In genomic region chr11:257766-258493, GRCh38 we compare ENCODE assay signal across 12 cellular contexts. TPM values are rescaled to one million over a fixed set of nuclear protein-coding genes. Genes with fewer than 3 reads are reported as not detected.
DNase-seq lines count a peak whose midpoint lies in the region; ATAC-seq, FAIRE-seq and TF ChIP-seq lines count a peak whose summit lies in the region.
"Had no signal": no experiment of that assay in that cellular context is flagged by ENCODE, and none has a peak within 500 bp of the region (broad histone marks: within the 10 kb centered on the region; RNA-seq: fewer than 3 reads in every experiment).

No MANE protein-coding gene starts in this region.

- DNase-seq in A549 (ENCODE audit: low read depth in 1 of 2, low spot score in 1 of 2) (no peak), OCI-LY7 (ENCODE audit: low spot score) (peak; percentile 59), foreskin keratinocyte (no peak), medulla oblongata (ENCODE audit: extremely low spot score) (no peak), HTR-8/SVneo (ENCODE audit: insufficient read length, low spot score) (no peak), mucosa of descending colon (no peak)
- DNase-seq in activated CD4-positive, alpha-beta T cell treated with anti-CD3 and anti-CD28 coated beads for 48 hours, result no peak
- DNase-seq: C1 segment of cervical spinal cord, NCI-H345, Right ventricle myocardium superior had no signal

- H3K27ac ChIP-seq in A549 (no peak overlapping the region), OCI-LY7 (ENCODE audit: low read depth, low read length, poor library complexity, severe bottlenecking) (peak overlapping the region; percentile 25), foreskin keratinocyte (no peak overlapping the region)

- no peak for TF ChIP-seq EP300 in A549 (IDR thresholded peaks at IDR 0.05)

- 42% methylated on average over 13 of the region's 15 CpGs for WGBS in A549 (ENCODE audit: missing lambda C conversion rate)

- ATAC-seq in A549, result peak; percentile 70 to 71; a peak in 4 of 6 replicates
- ATAC-seq in foreskin keratinocyte, result no peak
- ATAC-seq in mucosa of descending colon, result no peak

- TF ChIP-seq POLR2A in A549 (IDR thresholded peaks at IDR 0.05; ENCODE audit: low read length), result no peak

- POLR2A ChIA-PET in A549 (lab: Yijun Ruan, JAX) (no interaction called here), OCI-LY7 (lab: Charles Lee) (interaction anchor here (1.9 kb wide), 1 partner anchor 10 kb away, joined by 7 read pairs; no protein-coding TSS in a partner anchor)

- no peaks in the 10 kb centered on the region for H3K9me2 ChIP-seq in OCI-LY7 (ENCODE audit: insufficient read depth, low read length)

- H3K4me2 ChIP-seq in A549 (no peak overlapping the region), OCI-LY7 (ENCODE audit: low read length) (peak overlapping the region; percentile 39; the same call in 1 of the 2 replicates)

- no peaks in the 10 kb centered on the region for H3K27me3 ChIP-seq in foreskin keratinocyte

- no peaks in the 10 kb centered on the region for H3K9me3 ChIP-seq in A549
- H3K9me3 ChIP-seq in OCI-LY7 (ENCODE audit: low read length), result no peaks in the 10 kb centered on the region
- no peaks in the 10 kb centered on the region for H3K9me3 ChIP-seq in mucosa of descending colon

- H4K20me1 ChIP-seq in OCI-LY7 (ENCODE audit: insufficient read depth, low read length), result no peaks in the 10 kb centered on the region

- H2AFZ ChIP-seq in OCI-LY7 (ENCODE audit: low read length), result no peak overlapping the region

- no peak for FAIRE-seq in A549 (lab: Jason Lieb, UNC)
- no peak for FAIRE-seq in HTR-8/SVneo (lab: Jason Lieb, UNC)

- intact Hi-C loops in OCI-LY7 (cut with micrococcal nuclease; ENCODE audit: unreplicated experiment) (loop anchor here (10.0 kb wide), 1 partner anchor 47 kb away; the partner anchor contains the start of gene IFITM2), mucosa of descending colon (cut with DNase I, micrococcal nuclease) (no loop called here)

- BruUV-seq in OCI-LY7 (replicated peaks; lab: Mats Ljungman, UMichigan), result no TSS peak

- H3K36me3 ChIP-seq in OCI-LY7 (ENCODE audit: insufficient read depth, low read length), result peaks cover 10% of the 10 kb centered on the region
- H3K36me3 ChIP-seq in mucosa of descending colon (ENCODE audit: low read depth), result no peaks in the 10 kb centered on the region

- no peaks in the 10 kb centered on the region for H3K4me1 ChIP-seq in A549
- H3K4me1 ChIP-seq in OCI-LY7 (ENCODE audit: insufficient read depth, low read length, poor library complexity, severe bottlenecking), result peaks cover 35% of the 10 kb centered on the region
- no peaks in the 10 kb centered on the region for H3K4me1 ChIP-seq in foreskin keratinocyte
- no peaks in the 10 kb centered on the region for H3K4me1 ChIP-seq in mucosa of descending colon (ENCODE audit: low read depth)

- TF ChIP-seq RAD21 in A549 (conservative IDR thresholded peaks at IDR 0.05 in 1 of 2, IDR thresholded peaks at IDR 0.05 in 1 of 2), result peak in 1 of 2 experiments; percentile 41; a peak in 2 of 5 replicates

- CTCF ChIA-PET in A549 (lab: Yijun Ruan, JAX), result interaction anchor here (0.8 to 7.2 kb wide), 5 partner anchors 8 to 47 kb away, joined by 3 to 40 read pairs (median 4); no protein-coding TSS in a partner anchor
- CTCF ChIA-PET in OCI-LY7 (lab: Charles Lee; ENCODE audit: unreplicated experiment), result no interaction called here

- no peaks in the 10 kb centered on the region for H3K79me2 ChIP-seq in OCI-LY7 (ENCODE audit: insufficient read depth, low read depth, low read length)

- H3K4me3 ChIP-seq in A549 (no peak overlapping the region), OCI-LY7 (ENCODE audit: low read depth, low read length, poor library complexity, severe bottlenecking) (no peak overlapping the region), mucosa of descending colon (no peak overlapping the region)

- TF ChIP-seq CTCF in A549 (IDR thresholded peaks at IDR 0.05) (no peak), GM12872 (IDR thresholded peaks at IDR 0.05; ENCODE audit: insufficient read depth, low read depth, low read length) (peak; percentile 56), OCI-LY7 (conservative IDR thresholded peaks at IDR 0.05; ENCODE audit: low read length) (peak; percentile 66), foreskin keratinocyte (conservative IDR thresholded peaks at IDR 0.05) (peak; percentile 34), mucosa of descending colon (IDR thresholded peaks at IDR 0.05) (no peak)

TF ChIP-seq in A549, 52 proteins besides CTCF, POLR2A, EP300 and RAD21 (continues in another document):
- TF ChIP-seq ZNF302 (CRISPR knock-in tag; IDR thresholded peaks at IDR 0.05) (no peak), KDM5A (IDR thresholded peaks at IDR 0.05) (no peak), SMC3 (IDR thresholded peaks at IDR 0.05) (no peak), HDAC2 (IDR thresholded peaks at IDR 0.05) (no peak)
- TF ChIP-seq, protein P1, sequence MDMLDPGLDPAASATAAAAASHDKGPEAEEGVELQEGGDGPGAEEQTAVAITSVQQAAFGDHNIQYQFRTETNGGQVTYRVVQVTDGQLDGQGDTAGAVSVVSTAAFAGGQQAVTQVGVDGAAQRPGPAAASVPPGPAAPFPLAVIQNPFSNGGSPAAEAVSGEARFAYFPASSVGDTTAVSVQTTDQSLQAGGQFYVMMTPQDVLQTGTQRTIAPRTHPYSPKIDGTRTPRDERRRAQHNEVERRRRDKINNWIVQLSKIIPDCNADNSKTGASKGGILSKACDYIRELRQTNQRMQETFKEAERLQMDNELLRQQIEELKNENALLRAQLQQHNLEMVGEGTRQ (IDR thresholded peaks at IDR 0.05), result no peak
- TF ChIP-seq, protein P2, sequence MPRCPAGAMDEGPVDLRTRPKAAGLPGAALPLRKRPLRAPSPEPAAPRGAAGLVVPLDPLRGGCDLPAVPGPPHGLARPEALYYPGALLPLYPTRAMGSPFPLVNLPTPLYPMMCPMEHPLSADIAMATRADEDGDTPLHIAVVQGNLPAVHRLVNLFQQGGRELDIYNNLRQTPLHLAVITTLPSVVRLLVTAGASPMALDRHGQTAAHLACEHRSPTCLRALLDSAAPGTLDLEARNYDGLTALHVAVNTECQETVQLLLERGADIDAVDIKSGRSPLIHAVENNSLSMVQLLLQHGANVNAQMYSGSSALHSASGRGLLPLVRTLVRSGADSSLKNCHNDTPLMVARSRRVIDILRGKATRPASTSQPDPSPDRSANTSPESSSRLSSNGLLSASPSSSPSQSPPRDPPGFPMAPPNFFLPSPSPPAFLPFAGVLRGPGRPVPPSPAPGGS (IDR thresholded peaks at IDR 0.05), result no peak

RNA-seq across cellular contexts. Expression of gene NLRP6, which starts 20.3 kb away (rescaled TPM):
- 0.03 TPM in 1 of 2 replicates, not detected in the other for polyA plus RNA-seq in A549 (2011; rRNA removed)
- polyA plus RNA-seq in A549 (2012; cell fraction: cytosol; rRNA removed), result 0.01 TPM in 1 of 2 replicates, not detected in the other
- 0.02 TPM in 2 replicates for polyA plus RNA-seq in A549 (2012; cell fraction: nucleus; rRNA removed)
- not detected in 3 replicates for polyA plus RNA-seq in A549 (2017; fragmentation: RNase III; extraction: RNeasy Plus Mini Kit Qiagen cat#74134 plus additional on column Dnase treatment)
- not detected in 2 replicates for polyA minus RNA-seq in A549 (2011; rRNA and poly(A)+ RNA removed)
- 0.25 and 0.39 TPM in 2 replicates for total RNA-seq in OCI-LY7 (2014; rRNA removed; shearing (Covaris generic))
- 0.65 and 2.0 TPM in 2 replicates for total RNA-seq in OCI-LY7 (2022)
- total RNA-seq in foreskin keratinocyte, result not detected in 2 replicates
- not detected in 2 replicates for polyA plus RNA-seq in foreskin keratinocyte
- 1 to 10 TPM in 1 of 3 donors, under 1 TPM in 2; 0.66 to 2.6 (median 0.72) TPM for total RNA-seq in mucosa of descending colon

RNA-seq across cellular contexts. Expression of gene PSMD13, which starts 21.2 kb away (rescaled TPM):
- polyA plus RNA-seq in A549 (2011; rRNA removed) (144 and 153 TPM in 2 replicates), A549 (2017; fragmentation: RNase III; extraction: RNeasy Plus Mini Kit Qiagen cat#74134 plus additional on column Dnase treatment) (198 to 215 TPM (median 198 TPM) in 3 replicates), foreskin keratinocyte (182 and 190 TPM in 2 replicates)
- 153 and 180 TPM in 2 replicates for polyA plus RNA-seq in A549 (2012; cell fraction: cytosol; rRNA removed)
- 121 and 157 TPM in 2 replicates for polyA plus RNA-seq in A549 (2012; cell fraction: nucleus; rRNA removed)
- polyA minus RNA-seq in A549 (2011; rRNA and poly(A)+ RNA removed), result 67.3 and 71.2 TPM in 2 replicates
- total RNA-seq in OCI-LY7 (2014; rRNA removed; shearing (Covaris generic)), result 146 and 156 TPM in 2 replicates
- total RNA-seq in OCI-LY7 (2022) (134 and 154 TPM in 2 replicates), foreskin keratinocyte (163 and 185 TPM in 2 replicates), mucosa of descending colon (100 to 1,000 TPM in 1 of 3 donors, 10 to 100 TPM in 2; 92.6 to 110 (median 96.4) TPM)

RNA-seq across cellular contexts. Expression of gene SIRT3, which starts 21.8 kb away (rescaled TPM):
- polyA plus RNA-seq in A549 (2011; rRNA removed) (18.4 and 22.3 TPM in 2 replicates), A549 (2017; fragmentation: RNase III; extraction: RNeasy Plus Mini Kit Qiagen cat#74134 plus additional on column Dnase treatment) (19.2 to 20.8 TPM (median 20.3 TPM) in 3 replicates), foreskin keratinocyte (9.5 and 11.4 TPM in 2 replicates)
- 27.2 and 30.8 TPM in 2 replicates for polyA plus RNA-seq in A549 (2012; cell fraction: cytosol; rRNA removed)
- polyA plus RNA-seq in A549 (2012; cell fraction: nucleus; rRNA removed), result 58.0 and 84.3 TPM in 2 replicates
- polyA minus RNA-seq in A549 (2011; rRNA and poly(A)+ RNA removed), result 16.9 and 19.8 TPM in 2 replicates
- total RNA-seq in OCI-LY7 (2014; rRNA removed; shearing (Covaris generic)), result 8.5 and 10.3 TPM in 2 replicates
- total RNA-seq in OCI-LY7 (2022) (18.5 and 21.0 TPM in 2 replicates), foreskin keratinocyte (8.0 and 8.1 TPM in 2 replicates), mucosa of descending colon (10 to 100 TPM; 19.3 to 22.1 (median 22.0) TPM)

RNA-seq across cellular contexts. Expression of gene PGGHG, which starts 31.0 kb away (rescaled TPM):
- polyA plus RNA-seq in A549 (2011; rRNA removed) (7.2 and 7.9 TPM in 2 replicates), A549 (2017; fragmentation: RNase III; extraction: RNeasy Plus Mini Kit Qiagen cat#74134 plus additional on column Dnase treatment) (12.9 to 19.5 TPM (median 18.3 TPM) in 3 replicates), foreskin keratinocyte (7.5 and 10.2 TPM in 2 replicates)
- polyA plus RNA-seq in A549 (2012; cell fraction: cytosol; rRNA removed), result 10.1 and 12.9 TPM in 2 replicates
- polyA plus RNA-seq in A549 (2012; cell fraction: nucleus; rRNA removed), result 167 and 194 TPM in 2 replicates
- polyA minus RNA-seq in A549 (2011; rRNA and poly(A)+ RNA removed), result 2.4 and 3.8 TPM in 2 replicates
- total RNA-seq in OCI-LY7 (2014; rRNA removed; shearing (Covaris generic)), result 6.3 and 7.0 TPM in 2 replicates
- total RNA-seq in OCI-LY7 (2022) (0.93 and 1.2 TPM in 2 replicates), foreskin keratinocyte (7.3 and 12.3 TPM in 2 replicates), mucosa of descending colon (10 to 100 TPM; 21.2 to 37.1 (median 29.7) TPM)

RNA-seq across cellular contexts. Expression of gene IFITM5, which starts 41.4 kb away (rescaled TPM):
- polyA plus RNA-seq in A549 (2011; rRNA removed) (not detected in 2 replicates), A549 (2017; fragmentation: RNase III; extraction: RNeasy Plus Mini Kit Qiagen cat#74134 plus additional on column Dnase treatment) (not detected in 3 replicates), foreskin keratinocyte (not detected in 2 replicates)
- not detected in 2 replicates for polyA plus RNA-seq in A549 (2012; cell fraction: cytosol; rRNA removed)
- polyA plus RNA-seq in A549 (2012; cell fraction: nucleus; rRNA removed), result not detected in 2 replicates
- polyA minus RNA-seq in A549 (2011; rRNA and poly(A)+ RNA removed), result not detected in 2 replicates
- total RNA-seq in OCI-LY7 (2014; rRNA removed; shearing (Covaris generic)), result not detected in 2 replicates
- total RNA-seq in OCI-LY7 (2022) (not detected in 2 replicates), foreskin keratinocyte (not detected in 2 replicates), mucosa of descending colon (not detected)
- total RNA-seq: lower leg skin, Right ventricle myocardium superior had no signal

Comparison
In these comparisons a context has a peak if more than half of its experiments do, and no peak if none do; other contexts are left out.
1. ATAC-seq: peak in A549 (2 of 2); none in foreskin keratinocyte (single experiment) and mucosa of descending colon (single experiment).
2. CTCF ChIP-seq: peak in GM12872 (single experiment), OCI-LY7 (single experiment) and foreskin keratinocyte (single experiment); none in A549 (single experiment) and mucosa of descending colon (single experiment).